Comparison of ENCODE assay signal across 27 cellular contexts in the genomic region with DNA sequence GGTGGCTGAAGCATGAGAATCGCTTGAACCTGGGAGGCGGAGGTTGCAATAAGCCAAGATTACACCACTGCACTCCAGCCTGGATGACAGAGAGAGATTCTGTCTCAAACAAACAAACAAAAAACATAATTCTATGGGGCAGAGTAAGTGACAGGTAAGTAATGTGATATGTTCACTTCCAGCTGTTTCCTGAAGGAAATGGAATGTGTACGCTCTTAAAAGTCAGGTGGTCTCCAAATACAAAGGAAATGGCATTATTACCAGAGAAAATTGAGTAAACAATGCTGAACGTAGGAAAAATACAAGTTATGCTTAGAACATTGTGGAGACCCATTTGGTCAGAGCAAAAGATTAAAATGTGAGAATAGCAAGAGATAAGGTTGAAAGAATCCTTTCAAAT.
"Had no signal": no experiment of that assay in that cellular context is flagged by ENCODE, and none has a peak within 500 bp of the region (broad histone marks: within the 10 kb centered on the region; RNA-seq: fewer than 3 reads in every experiment).

No MANE protein-coding gene starts in this region.

- H3K4me3 ChIP-seq: K562, SJCRH30, SK-N-MC had no signal

- H3K27ac ChIP-seq: SJCRH30, SK-N-MC had no signal

- H3K4me1 ChIP-seq: SJCRH30 had no signal

- ATAC-seq: activated CD4-positive, alpha-beta T cell treated with anti-CD3 and anti-CD28 coated beads for 36 hours; activated CD8-positive, alpha-beta T cell treated with anti-CD3 and anti-CD28 coated beads, Interleukin-2, amount 10 ng/mL, durations not matched to agents 7 days and 5 days; activated naive CD8-positive, alpha-beta T cell treated with anti-CD3 and anti-CD28 coated beads, Interleukin-2, amount 50 U/mL, for 24 hours; K562; Panc1 had no signal

- DNase-seq: activated CD4-positive, alpha-beta T cell treated with anti-CD3 and anti-CD28 coated beads for 36 hours; activated CD4-positive, alpha-beta T cell treated with anti-CD3 and anti-CD28 coated beads, Interleukin-2, amount 10 ng/mL, durations not matched to agents 7 days and 5 days; activated CD4-positive, alpha-beta T cell treated with anti-CD3 and anti-CD28 coated beads, Interleukin-2, amount 50 U/mL, for 48 hours; activated CD8-positive, alpha-beta T cell treated with anti-CD3 and anti-CD28 coated beads, Interleukin-2, amount 10 ng/mL, durations not matched to agents 7 days and 5 days; activated gamma-delta T cell; activated naive CD4-positive, alpha-beta T cell treated with anti-CD3 and anti-CD28 coated beads for 36 hours; activated naive CD8-positive, alpha-beta T cell treated with anti-CD3 and anti-CD28 coated beads, Interleukin-2, amount 50 U/mL, for 24 hours; activated T-cell treated with anti-CD3 and anti-CD28 coated beads, Interleukin-2, amount 50 U/mL, for 24 hours; anterior cingulate cortex; caudate nucleus; cerebellar nuclear complex; IMR-90; NCI-H1092 treated with DMSO at 0.1 percent for 48 hours; NCI-H1436; NCI-H1694; NCI-H1930; NCI-H2081 treated with DMSO at 0.1 percent for 48 hours; NCI-H2171 treated with DMSO at 0.1 percent for 48 hours; NCI-H2227 treated with DMSO at 0.1 percent for 48 hours; NCI-H446; NCI-H510A treated with DMSO at 0.1 percent for 48 hours; NCI-H526 treated with DMSO at 0.1 percent for 48 hours; SHP77; SJCRH30 had no signal

- H3K9me3 ChIP-seq: SJCRH30 had no signal

- H3K36me3 ChIP-seq: SJCRH30 had no signal

- H3K27me3 ChIP-seq: SJCRH30 had no signal
